ENCODE assay signal across 8 cellular contexts in genomic region chr17:79810138-79811027, GRCh38. TPM values are rescaled to one million over a fixed set of nuclear protein-coding genes. Genes with fewer than 3 reads are reported as not detected.
DNase-seq lines count a peak whose midpoint lies in the region; ATAC-seq and TF ChIP-seq lines count a peak whose summit lies in the region.

No MANE protein-coding gene starts in this region.

- intact Hi-C loops in esophagus muscularis mucosa (cut with DNase I): no loop called here

- 2% methylated on average over 27 of the region's 76 CpGs for WGBS in esophagus muscularis mucosa

- peaks cover 61% of the 10 kb centered on the region for H3K27me3 Mint-ChIP-seq in neural progenitor cell (ENCODE audit: insufficient read depth, low read depth)

- peak overlapping the region; percentile 88 for H3K27ac Mint-ChIP-seq in neural progenitor cell

- TF ChIP-seq POLR2A in esophagus muscularis mucosa (IDR thresholded peaks at IDR 0.05; ENCODE audit: low read depth): no peak

- H3K9ac ChIP-seq in neural progenitor cell: no peak overlapping the region

- DNase-seq in Caki2 (ENCODE audit: low read depth): peak; percentile 75
- DNase-seq in KBM-7: peak; percentile 79
- peak; percentile 91 for DNase-seq in OCI-M1 (lab: John Stamatoyannopoulos, UW)
- DNase-seq in activated T-cell treated with anti-CD3 and anti-CD28 coated beads for 4 hours: peak; percentile 72
- no peak for DNase-seq in esophagus muscularis mucosa (ENCODE audit: extremely low spot score)
- DNase-seq in neural progenitor cell (ENCODE audit: low spot score): peak; percentile 97
- peak; percentile 65 for DNase-seq in superior temporal gyrus (ENCODE audit: extremely low spot score)

- H3K79me2 ChIP-seq in neural progenitor cell (ENCODE audit: low read depth): no peaks in the 10 kb centered on the region

- H3K36me3 ChIP-seq in esophagus muscularis mucosa: no peaks in the 10 kb centered on the region
- H3K36me3 ChIP-seq in neural progenitor cell: no peaks in the 10 kb centered on the region

- H3K4me2 ChIP-seq in neural progenitor cell: peak overlapping the region; percentile 77

- peaks cover 41% of the 10 kb centered on the region for H4K20me1 ChIP-seq in neural progenitor cell (ENCODE audit: low read depth)

- peak overlapping the region; percentile 18 to 46 (median 30) for H3K4me3 ChIP-seq in esophagus muscularis mucosa
- peak overlapping the region; percentile 38 for H3K4me3 ChIP-seq in neural progenitor cell

- in situ Hi-C loops in Caki2 (cut with HindIII; ENCODE audit: low pct_unique_long_range_greater_than_20kb, low sequenced_read_pairs) (no loop called here), KBM-7 (cut with MboI; ENCODE audit: low pct_unique_long_range_greater_than_20kb, low sequenced_read_pairs) (no loop called here)

- TF ChIP-seq CTCF in esophagus muscularis mucosa (IDR thresholded peaks at IDR 0.05): no peak
- no peak for TF ChIP-seq CTCF in neural progenitor cell (IDR thresholded peaks at IDR 0.05)

- H3K4me3 Mint-ChIP-seq in neural progenitor cell: peak overlapping the region; percentile 81

- H3K27ac ChIP-seq in esophagus muscularis mucosa (replicated peaks in 1 of 4) (no peak overlapping the region), neural progenitor cell (no peak overlapping the region)

- TF ChIP-seq EP300 in esophagus muscularis mucosa (IDR thresholded peaks at IDR 0.05): no peak

- ATAC-seq in GM21619 (IDR thresholded peaks at IDR 0.05; ENCODE audit: unreplicated experiment): peak; percentile 69

- H3F3A ChIP-seq in neural progenitor cell (ENCODE audit: low read depth): peaks cover 59% of the 10 kb centered on the region

- no peak overlapping the region for H2AFZ ChIP-seq in neural progenitor cell (replicated peaks)

- H3K9me3 Mint-ChIP-seq in neural progenitor cell: no peaks in the 10 kb centered on the region

- H3K36me3 Mint-ChIP-seq in neural progenitor cell: no peaks in the 10 kb centered on the region

- peaks cover 39% of the 10 kb centered on the region for H3K4me1 Mint-ChIP-seq in neural progenitor cell

- H3K4me1 ChIP-seq in esophagus muscularis mucosa (peaks cover 46 to 66% (median 59%) of the 10 kb centered on the region in 4 donors), neural progenitor cell (peaks cover 50% of the 10 kb centered on the region)

- H3K9me3 ChIP-seq in esophagus muscularis mucosa: no peaks in the 10 kb centered on the region
- H3K9me3 ChIP-seq in neural progenitor cell (ENCODE audit: low read depth): no peaks in the 10 kb centered on the region

- H3K27me3 ChIP-seq in esophagus muscularis mucosa (peaks cover 40 to 100% (median 91%) of the 10 kb centered on the region in 4 donors), neural progenitor cell (peaks cover 97% of the 10 kb centered on the region)

RNA-seq across cellular contexts. Expression of gene CBX8, which starts 13.5 kb away (rescaled TPM):
- total RNA-seq in Caki2 (2014; rRNA removed; shearing (Covaris generic); ENCODE audit: low replicate concordance): 19.8 and 22.8 TPM in 2 replicates
- total RNA-seq in esophagus muscularis mucosa: 1 to 10 TPM; 1.7 to 7.5 (median 2.6) TPM
- 2.8 and 15.2 TPM in 2 replicates for total RNA-seq in neural progenitor cell (ENCODE audit: low replicate concordance)

RNA-seq across cellular contexts. Expression of gene CBX4, which starts 28.9 kb away (rescaled TPM):
- total RNA-seq in Caki2 (2014; rRNA removed; shearing (Covaris generic); ENCODE audit: low replicate concordance): 15.0 and 21.6 TPM in 2 replicates
- total RNA-seq in esophagus muscularis mucosa (10 to 100 TPM in 3 of 4 donors, 1 to 10 TPM in 1; 6.6 to 14.1 (median 12.3) TPM), neural progenitor cell (ENCODE audit: low replicate concordance) (2.7 and 5.6 TPM in 2 replicates)

RNA-seq across cellular contexts. Expression of gene CBX2, which starts 32.4 kb away (rescaled TPM):
- total RNA-seq in Caki2 (2014; rRNA removed; shearing (Covaris generic); ENCODE audit: low replicate concordance): 14.7 and 18.7 TPM in 2 replicates
- 1 to 10 TPM in 3 of 4 donors, under 1 TPM in 1; 0.66 to 2.8 (median 1.5) TPM for total RNA-seq in esophagus muscularis mucosa
- total RNA-seq in neural progenitor cell (ENCODE audit: low replicate concordance): 53.5 and 155 TPM in 2 replicates
